In genomic region chr11:70105369-70105754, GRCh38 we compare ENCODE assay signal across 24 cellular contexts. TPM values are rescaled to one million over a fixed set of nuclear protein-coding genes. Genes with fewer than 3 reads are reported as not detected.
DNase-seq lines count a peak whose midpoint lies in the region; TF ChIP-seq lines count a peak whose summit lies in the region.
"Had no signal": no experiment of that assay in that cellular context is flagged by ENCODE, and none has a peak within 500 bp of the region (broad histone marks: within the 10 kb centered on the region; RNA-seq: fewer than 3 reads in every experiment).

No MANE protein-coding gene starts in this region.

- CTCF ChIA-PET in mammary epithelial cell (lab: Charles Lee; ENCODE audit: low non-redundant PET) = no interaction called here

- H2BK5ac ChIP-seq in mesendoderm (ENCODE audit: low read length) = no peak overlapping the region

- H3K4me2 ChIP-seq in mammary epithelial cell (ENCODE audit: insufficient read depth, low read depth, low read length) (no peak overlapping the region), mesendoderm (ENCODE audit: low read length) (no peak overlapping the region)

- H3K9me3 ChIP-seq in breast epithelium = no peaks in the 10 kb centered on the region
- no peaks in the 10 kb centered on the region for H3K9me3 ChIP-seq in mammary epithelial cell (replicated peaks; ENCODE audit: insufficient read depth, low read length)
- H3K9me3 ChIP-seq in prostate gland = no peaks in the 10 kb centered on the region
- H3K9me3 ChIP-seq in thyroid gland = no peaks in the 10 kb centered on the region
- H3K9me3 ChIP-seq: BE2C, SJSA1 had no signal

- H3K79me2 ChIP-seq in mammary epithelial cell (ENCODE audit: insufficient read depth, low read length) = peaks cover 25% of the 10 kb centered on the region
- no peaks in the 10 kb centered on the region for H3K79me2 ChIP-seq in mesendoderm (ENCODE audit: control insufficient read depth, insufficient read depth, low read length)

- H3K9ac ChIP-seq in mammary epithelial cell (ENCODE audit: insufficient read depth, low read length) = no peak overlapping the region
- no peak overlapping the region for H3K9ac ChIP-seq in mesendoderm (ENCODE audit: low read length)

- no peak overlapping the region for H3K23ac ChIP-seq in mesendoderm (ENCODE audit: low read length)

- no peak overlapping the region for H2AFZ ChIP-seq in mammary epithelial cell (ENCODE audit: low read depth, low read length)

- no peak overlapping the region for H4K8ac ChIP-seq in mesendoderm (ENCODE audit: low read depth, low read length)

- DNase-seq in breast epithelium (ENCODE audit: low spot score in 2 of 2) (no peak), mammary epithelial cell (no peak), coronary artery (ENCODE audit: low spot score) (no peak), prostate gland (ENCODE audit: low spot score) (no peak), thyroid gland (no peak), posterior vena cava (ENCODE audit: low spot score) (no peak), NCI-H82 treated with DMSO at 0.1 percent for 48 hours (lab: John Stamatoyannopoulos, UW; ENCODE audit: unreplicated experiment) (no peak), mesendoderm (no peak)
- DNase-seq: 8988T; ACHN; CD4-positive, CD25-positive, alpha-beta regulatory T cell; Kasumi-1; NCI-H187; NCI-H2081 treated with DMSO at 0.1 percent for 48 hours; NCI-H2171; NCI-H345; NCI-H524; NCI-H748 treated with DMSO at 0.1 percent for 48 hours; NK-92 treated with Interleukin-12 subunit alpha and Interleukin-12 subunit beta, amount 100 ng/mL, for 24 hours; PC-3 had no signal

- intact Hi-C loops in breast epithelium (cut with DNase I; ENCODE audit: low total_unique reads) (no loop called here), mammary epithelial cell (cut with micrococcal nuclease) (no loop called here), prostate gland (cut with DNase I) (no loop called here), thyroid gland (cut with DNase I) (no loop called here), posterior vena cava (cut with DNase I) (no loop called here)

- H3K4ac ChIP-seq in mesendoderm (ENCODE audit: low read depth, low read length) = no peak overlapping the region

- no peak overlapping the region for H3K56ac ChIP-seq in mesendoderm (ENCODE audit: low read length)

- no peaks in the 10 kb centered on the region for H3K79me1 ChIP-seq in mesendoderm (ENCODE audit: low read length)

- H3K4me1 ChIP-seq in breast epithelium = peaks cover 5 to 8% of the 10 kb centered on the region in 2 donors
- H3K4me1 ChIP-seq in mammary epithelial cell (ENCODE audit: insufficient read depth, low read length) = no peaks in the 10 kb centered on the region
- peaks cover 18% of the 10 kb centered on the region for H3K4me1 ChIP-seq in prostate gland (replicated peaks)
- H3K4me1 ChIP-seq in thyroid gland = peaks cover 47 to 58% of the 10 kb centered on the region in 2 donors
- no peaks in the 10 kb centered on the region for H3K4me1 ChIP-seq in mesendoderm (ENCODE audit: control insufficient read depth, low read depth, low read length)
- H3K4me1 ChIP-seq: SJSA1 had no signal

- no peak overlapping the region for H4K5ac ChIP-seq in mesendoderm (ENCODE audit: low read length)

- H2BK15ac ChIP-seq in mesendoderm (replicated peaks; ENCODE audit: low read depth) = no peak overlapping the region

- no peak for TF ChIP-seq POLR2A in breast epithelium (IDR thresholded peaks at IDR 0.05)
- no peak for TF ChIP-seq POLR2A in prostate gland (IDR thresholded peaks at IDR 0.05)
- no peak for TF ChIP-seq POLR2A in thyroid gland (IDR thresholded peaks at IDR 0.05)

- BruUV-seq in mammary epithelial cell (replicated peaks; lab: Mats Ljungman, UMichigan) = no TSS peak

- H2BK120ac ChIP-seq in mesendoderm (ENCODE audit: low read depth, low read length) = no peak overlapping the region

- no peaks in the 10 kb centered on the region for H3K27me3 ChIP-seq in breast epithelium
- no peaks in the 10 kb centered on the region for H3K27me3 ChIP-seq in mammary epithelial cell (ENCODE audit: insufficient read depth, low read length)
- no peaks in the 10 kb centered on the region for H3K27me3 ChIP-seq in prostate gland (replicated peaks; ENCODE audit: insufficient read depth)
- H3K27me3 ChIP-seq in thyroid gland = no peaks in the 10 kb centered on the region
- no peaks in the 10 kb centered on the region for H3K27me3 ChIP-seq in mesendoderm (ENCODE audit: insufficient read depth, low read length, poor library complexity)
- H3K27me3 ChIP-seq: BE2C had no signal

- dilution Hi-C loops in mammary epithelial cell (cut with HindIII; ENCODE audit: low sequenced_read_pairs) = loop anchor here (10.0 kb wide), 1 partner anchor 259 kb away; no protein-coding TSS in a partner anchor

- no peaks in the 10 kb centered on the region for H4K20me1 ChIP-seq in mammary epithelial cell (ENCODE audit: insufficient read depth, low read length)

- H3K36me3 ChIP-seq in breast epithelium = no peaks in the 10 kb centered on the region
- H3K36me3 ChIP-seq in mammary epithelial cell (ENCODE audit: insufficient read depth, low read length) = peaks cover 8% of the 10 kb centered on the region
- no peaks in the 10 kb centered on the region for H3K36me3 ChIP-seq in prostate gland
- no peaks in the 10 kb centered on the region for H3K36me3 ChIP-seq in thyroid gland
- H3K36me3 ChIP-seq in mesendoderm (ENCODE audit: control insufficient read depth, insufficient read depth, low read length) = no peaks in the 10 kb centered on the region
- H3K36me3 ChIP-seq: BE2C, SJSA1 had no signal

- H3K4me3 ChIP-seq in breast epithelium (no peak overlapping the region), mammary epithelial cell (replicated peaks in 1 of 3; ENCODE audit: insufficient read depth in 1 of 3, low read depth in 2 of 3, low read length in 3 of 3) (no peak overlapping the region), coronary artery (no peak overlapping the region), prostate gland (no peak overlapping the region), thyroid gland (replicated peaks in 1 of 3) (no peak overlapping the region), mesendoderm (ENCODE audit: low read length) (no peak overlapping the region)
- H3K4me3 ChIP-seq: SJSA1 had no signal

- in situ Hi-C loops in mammary epithelial cell (cut with MboI; ENCODE audit: low sequenced_read_pairs in 2 of 2) = no loop called here

- H3K27ac ChIP-seq in breast epithelium (peak overlapping the region; percentile 84), mammary epithelial cell (ENCODE audit: insufficient read depth, low read depth, low read length) (no peak overlapping the region), coronary artery (peak overlapping the region; percentile 54 to 64), prostate gland (peak overlapping the region; percentile 61 to 66), thyroid gland (peak overlapping the region; percentile 78 to 92 (median 88)), mesendoderm (ENCODE audit: low read depth, low read length) (no peak overlapping the region)
- H3K27ac ChIP-seq: SJSA1 had no signal

- no peak overlapping the region for H2AK5ac ChIP-seq in mesendoderm (ENCODE audit: low read length)

- no peak overlapping the region for H3K18ac ChIP-seq in mesendoderm (ENCODE audit: low read length)

- TF ChIP-seq CTCF in breast epithelium (IDR thresholded peaks at IDR 0.05) = no peak
- no peak for TF ChIP-seq CTCF in mammary epithelial cell (conservative IDR thresholded peaks at IDR 0.05 in 1 of 2, IDR thresholded peaks at IDR 0.05 in 1 of 2; ENCODE audit: extremely low read depth in 1 of 2, insufficient read depth in 1 of 2, low read depth in 1 of 2, low read length in 2 of 2)
- no peak for TF ChIP-seq CTCF in coronary artery (IDR thresholded peaks at IDR 0.05)
- no peak for TF ChIP-seq CTCF in prostate gland (IDR thresholded peaks at IDR 0.05)
- TF ChIP-seq CTCF in thyroid gland (IDR thresholded peaks at IDR 0.05) = no peak

- WGBS in mammary epithelial cell (ENCODE audit: low coverage, missing lambda C conversion rate) = 100% methylated on average over 1 of the region's 12 CpGs
- WGBS in prostate gland = 94% methylated on average over 12 of the region's 12 CpGs
- WGBS in thyroid gland, 2 donors = 92 to 93% methylated on average over 12 of the region's 12 CpGs
- no CpG with 5 or more reads among the region's 12 CpGs for WGBS in mesendoderm (ENCODE audit: extremely low coverage, insufficient coverage, low lambda C conversion rate)

RNA-seq across cellular contexts. Expression of gene ANO1, which starts 27.2 kb away (rescaled TPM):
- total RNA-seq in breast epithelium = 10 to 100 TPM in 2 of 3 donors, 1 to 10 TPM in 1; 3.7 to 95.0 (median 53.7) TPM
- 100 to 1,000 TPM in 1 of 2 donors, 10 to 100 TPM in 1; 54.3 to 181 TPM for total RNA-seq in mammary epithelial cell
- 147 TPM for polyA plus RNA-seq in mammary epithelial cell
- 191 TPM for polyA minus RNA-seq in mammary epithelial cell
- 10 to 100 TPM; 34.6 to 43.9 TPM for total RNA-seq in prostate gland
- total RNA-seq in thyroid gland = 10 to 100 TPM; 25.8 to 56.2 (median 35.3) TPM
- 10 to 100 TPM; 55.4 to 56.2 TPM for total RNA-seq in posterior vena cava
- polyA plus RNA-seq in mesendoderm (2013, experiment 1 of 2) = 0.32 TPM
- 0.34 TPM for polyA plus RNA-seq in mesendoderm (2013, experiment 2 of 2)
- total RNA-seq: CD4-positive, CD25-positive, alpha-beta regulatory T cell; HepG2; M059J had no signal
- polyA plus RNA-seq: CD4-positive, CD25-positive, alpha-beta regulatory T cell; HepG2 had no signal

Comparison
In these comparisons a context has a peak if more than half of its experiments do, and no peak if none do; other contexts are left out.
1. H3K27ac ChIP-seq: peak in breast epithelium (2 of 2), coronary artery (2 of 2), prostate gland (2 of 2) and thyroid gland (3 of 3); none in mammary epithelial cell (single experiment) and mesendoderm (single experiment).